8 cellular contexts compared by ENCODE assay signal in genomic region chr16:89094252-89094901, GRCh38. TPM values are rescaled to one million over a fixed set of nuclear protein-coding genes. Genes with fewer than 3 reads are reported as not detected.
DNase-seq lines count a peak whose midpoint lies in the region; ATAC-seq lines count a peak whose summit lies in the region.

No MANE protein-coding gene starts in this region.

- H3K36me3 ChIP-seq in SJSA1 (peaks cover 5% of the 10 kb centered on the region; the same call in 1 of the 2 replicates), ectodermal cell (ENCODE audit: control insufficient read depth, insufficient read depth, low read length) (no peaks in the 10 kb centered on the region), muscle layer of duodenum (ENCODE audit: control insufficient read depth in 1 of 2, insufficient read depth in 2 of 2, low read length in 2 of 2) (no peaks in the 10 kb centered on the region)

- H3K27ac ChIP-seq in SJSA1, result no peak overlapping the region
- H3K27ac ChIP-seq in ectodermal cell (ENCODE audit: insufficient read depth, low read depth, low read length, poor library complexity, severe bottlenecking), result no peak overlapping the region
- peak overlapping the region; percentile 60 for H3K27ac ChIP-seq in muscle layer of duodenum (ENCODE audit: low read length)

- DNase-seq in activated CD4-positive, alpha-beta T cell treated with anti-CD3 and anti-CD28 coated beads for 48 hours, result peak; percentile 45
- no peak for DNase-seq in activated CD4-positive, alpha-beta T cell treated with anti-CD3 and anti-CD28 coated beads for 4 hours
- peak in 1 of 2 experiments; percentile 31 for DNase-seq in SJSA1 (ENCODE audit: low read depth in 1 of 2, low spot score in 2 of 2)
- no peak for DNase-seq in activated effector memory CD4-positive, alpha-beta T cell treated with anti-CD3 and anti-CD28 coated beads, Interleukin-2, amount 50 U/mL, for 16 hours

- H3K4me1 ChIP-seq in SJSA1 (replicated peaks), result peaks cover 16% of the 10 kb centered on the region
- peaks cover 22% of the 10 kb centered on the region for H3K4me1 ChIP-seq in ectodermal cell (ENCODE audit: control insufficient read depth, insufficient read depth, low read length)
- peaks cover 5 to 18% of the 10 kb centered on the region in 2 donors for H3K4me1 ChIP-seq in muscle layer of duodenum (ENCODE audit: control insufficient read depth in 1 of 2, insufficient read depth in 2 of 2, low read length in 2 of 2)

- H3K4me3 ChIP-seq in SJSA1, result peak overlapping the region; percentile 94
- peak overlapping the region; percentile 87 for H3K4me3 ChIP-seq in ectodermal cell (ENCODE audit: insufficient read depth, low read depth, low read length)
- peak overlapping the region; percentile 77 to 93 for H3K4me3 ChIP-seq in muscle layer of duodenum (ENCODE audit: low read depth in 1 of 2, low read length in 2 of 2)

- WGBS in ectodermal cell, 2 experiments, result 16% methylated on average over 21 of the region's 21 CpGs

- ATAC-seq in HG03520 (IDR thresholded peaks at IDR 0.05; ENCODE audit: unreplicated experiment) (no peak), GM19023 (IDR thresholded peaks at IDR 0.05; ENCODE audit: unreplicated experiment) (no peak)

- H3K9me3 ChIP-seq in SJSA1 (replicated peaks) (no peaks in the 10 kb centered on the region), ectodermal cell (ENCODE audit: control insufficient read depth, low read length) (no peaks in the 10 kb centered on the region), muscle layer of duodenum (ENCODE audit: control insufficient read depth in 1 of 2, low read length in 2 of 2) (no peaks in the 10 kb centered on the region)

- H3K27me3 ChIP-seq in SJSA1 (replicated peaks) (peaks cover 37% of the 10 kb centered on the region), ectodermal cell (ENCODE audit: control insufficient read depth, insufficient read depth, low read length, poor library complexity, severe bottlenecking) (peaks cover 36% of the 10 kb centered on the region), muscle layer of duodenum (ENCODE audit: low read depth, low read length) (peaks cover 10% of the 10 kb centered on the region)

RNA-seq across cellular contexts. Expression of gene ACSF3, which starts 0.7 kb away (rescaled TPM):
- 18.8 and 31.7 TPM in 2 replicates for total RNA-seq in SJSA1 (2014; rRNA removed; shearing (Covaris generic))
- 23.9 TPM for polyA plus RNA-seq in ectodermal cell (2013, experiment 1 of 4)
- 22.9 TPM for polyA plus RNA-seq in ectodermal cell (2013, experiment 2 of 4)
- 15.6 TPM for polyA plus RNA-seq in ectodermal cell (2013, experiment 3 of 4)
- polyA plus RNA-seq in ectodermal cell (2013, experiment 4 of 4), result 17.1 TPM
